In the genomic region with DNA sequence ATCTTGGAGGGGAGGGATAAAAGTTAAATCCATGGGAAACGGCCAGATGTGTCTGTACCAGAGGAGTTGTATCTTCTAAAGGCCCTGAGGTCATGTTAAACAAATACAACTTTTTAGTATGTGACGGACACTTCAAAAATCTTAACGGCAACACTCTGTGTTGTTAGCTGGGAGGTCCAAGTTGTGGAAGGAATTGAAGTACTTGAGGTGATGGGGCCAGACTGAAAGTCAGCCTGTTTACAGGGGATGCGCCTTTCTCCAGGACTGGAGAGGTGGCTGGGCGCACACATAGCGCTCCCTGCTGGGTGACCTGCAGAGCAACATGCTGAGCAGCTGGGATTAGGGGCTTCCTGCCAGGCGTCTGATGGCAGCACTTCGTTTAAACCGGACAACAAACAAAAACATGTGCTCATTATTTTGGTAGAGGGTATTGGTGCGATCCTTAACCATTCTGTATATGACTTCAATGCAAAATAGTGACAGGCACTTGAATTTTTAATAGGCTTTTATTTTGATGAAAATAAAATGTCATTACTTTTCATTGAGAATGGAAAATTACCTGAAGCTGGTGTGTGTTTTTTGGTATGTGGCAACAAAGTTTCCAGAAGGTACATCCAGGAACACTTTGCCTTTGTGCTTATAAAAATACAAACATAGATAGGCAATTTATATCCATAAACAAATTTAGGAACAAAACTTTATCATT, we compare ENCODE assay signal across 8 cellular contexts.
DNase-seq lines count a peak whose midpoint lies in the region; ATAC-seq and TF ChIP-seq lines count a peak whose summit lies in the region.

No MANE protein-coding gene starts in this region.

- ATAC-seq in left lobe of liver (peak; percentile 96), GM19328 (IDR thresholded peaks at IDR 0.05; ENCODE audit: unreplicated experiment) (no peak)

- peak; percentile 84 for TF ChIP-seq CTCF in GM20000 (IDR thresholded peaks at IDR 0.05; ENCODE audit: extremely low read depth, missing control alignments)

- peak; percentile 68 for DNase-seq in Daoy (ENCODE audit: low read depth)
- peak; percentile 66 for DNase-seq in GM20000 (ENCODE audit: low spot score)
- peak; percentile 45 for DNase-seq in HT1080 (ENCODE audit: low read depth)
- DNase-seq in RPMI8226, result peak; percentile 47
- DNase-seq in cerebellum (ENCODE audit: low spot score), result peak; percentile 38
- DNase-seq in left lobe of liver (ENCODE audit: low spot score), result peak; percentile 64
- peak; percentile 53 for DNase-seq in stimulated activated CD8-positive, alpha-beta memory T cell treated with anti-CD3 and anti-CD28 coated beads, Interleukin-4, amount 100 ng/mL, for 48 hours
